ENCODE assay signal across 5 cellular contexts in genomic region chr7:44870780-44871179, GRCh38. TPM values are rescaled to one million over a fixed set of nuclear protein-coding genes. Genes with fewer than 3 reads are reported as not detected.
DNase-seq lines count a peak whose midpoint lies in the region; ATAC-seq, FAIRE-seq and TF ChIP-seq lines count a peak whose summit lies in the region.
"Not testable (repeated sequence)": the region's sequence is repeated elsewhere in the genome, so short reads cannot be mapped to it uniquely, and the experiment has no call there.

No MANE protein-coding gene starts in this region.

- H3K4me3 ChIP-seq in A549; DND-41 (ENCODE audit: low read depth in 1 of 2, low read length in 2 of 2); kidney (ENCODE audit: low read length in 2 of 2): not testable (repeated sequence)

- TF ChIP-seq POLR2A in A549 (IDR thresholded peaks at IDR 0.05; ENCODE audit: low read length): not testable (repeated sequence)

- peaks cover 25% of the 10 kb centered on the region for H3K4me1 ChIP-seq in A549
- not testable (repeated sequence) for H3K4me1 ChIP-seq in DND-41 (ENCODE audit: insufficient read depth, low read length); kidney (ENCODE audit: control insufficient read depth in 1 of 2, insufficient read depth in 1 of 2, low read depth in 1 of 2, low read length in 2 of 2)

- TF ChIP-seq EP300 in A549 (IDR thresholded peaks at IDR 0.05): not testable (repeated sequence)

- not testable (repeated sequence) for H3K4me3 Mint-ChIP-seq in T-helper 17 cell

- CTCF ChIA-PET in A549 (lab: Yijun Ruan, JAX): not testable (repeated sequence)

- POLR2A ChIA-PET in A549 (lab: Yijun Ruan, JAX): not testable (repeated sequence)

- not testable (repeated sequence) for H3K27me3 ChIP-seq in DND-41 (ENCODE audit: insufficient read depth, low read length, poor library complexity)

- H3K79me2 ChIP-seq in DND-41 (ENCODE audit: insufficient read depth, low read length): not testable (repeated sequence)

- intact Hi-C loops in kidney (cut with DNase I): not testable (repeated sequence)

- TF ChIP-seq CTCF in A549 (IDR thresholded peaks at IDR 0.05); DND-41 (IDR thresholded peaks at IDR 0.05; ENCODE audit: borderline replicate concordance, extremely low read depth, low read length, poor library complexity, severe bottlenecking); kidney (IDR thresholded peaks at IDR 0.05; ENCODE audit: borderline replicate concordance, extremely low read depth, insufficient read depth): not testable (repeated sequence)

- not testable (repeated sequence) for H3K9ac ChIP-seq in DND-41 (ENCODE audit: low read depth, low read length); kidney (ENCODE audit: low read length in 2 of 2)

- H3K36me3 ChIP-seq in DND-41 (ENCODE audit: insufficient read depth, low read length); kidney (ENCODE audit: control insufficient read depth in 1 of 2, insufficient read depth in 2 of 2, low read length in 2 of 2): not testable (repeated sequence)

- ATAC-seq in A549; DND-41 (ENCODE audit: insufficient read depth, low read depth); T-helper 17 cell: not testable (repeated sequence)

- peak overlapping the region; percentile 3 for H3K27ac Mint-ChIP-seq in T-helper 17 cell

- 90% methylated on average over 14 of the region's 29 CpGs for WGBS in A549 (ENCODE audit: missing lambda C conversion rate)

- not testable (repeated sequence) for H4K20me1 ChIP-seq in DND-41 (ENCODE audit: insufficient read depth, low read length)

- H3K9me3 ChIP-seq in A549; DND-41 (ENCODE audit: insufficient read depth, low read length, severe bottlenecking); T-helper 17 cell (ENCODE audit: control insufficient read depth, low read length, poor library complexity, severe bottlenecking); kidney (ENCODE audit: control insufficient read depth in 1 of 2, low read length in 2 of 2): not testable (repeated sequence)

- DNase-seq in A549 (ENCODE audit: low read depth in 1 of 2, low spot score in 1 of 2); T-helper 17 cell: not testable (repeated sequence)
- DNase-seq in DND-41 (peak; percentile 28), kidney (peak; percentile 62)
- DNase-seq in activated CD8-positive, alpha-beta memory T cell treated with anti-CD3 and anti-CD28 coated beads, Interleukin-2, amount 50 U/mL, for 48 hours: peak; percentile 39

- not testable (repeated sequence) for H3K4me2 ChIP-seq in A549; DND-41 (ENCODE audit: insufficient read depth, low read length)

- H2AFZ ChIP-seq in DND-41 (ENCODE audit: low read depth, low read length): not testable (repeated sequence)

- not testable (repeated sequence) for FAIRE-seq in A549 (lab: Jason Lieb, UNC); kidney (lab: Jason Lieb, UNC)

- H3K4me1 Mint-ChIP-seq in T-helper 17 cell: not testable (repeated sequence)

- TF ChIP-seq RAD21 in A549 (conservative IDR thresholded peaks at IDR 0.05 in 1 of 2, IDR thresholded peaks at IDR 0.05 in 1 of 2): not testable (repeated sequence)

- H3K36me3 Mint-ChIP-seq in T-helper 17 cell (ENCODE audit: low read depth): not testable (repeated sequence)

- H3K27ac ChIP-seq in A549: peak overlapping the region; percentile 31 to 36; a peak in 1 of 6 replicates
- H3K27ac ChIP-seq in DND-41 (ENCODE audit: low read length); kidney (ENCODE audit: low read depth in 2 of 2, low read length in 2 of 2): not testable (repeated sequence)

- not testable (repeated sequence) for H3K27me3 Mint-ChIP-seq in T-helper 17 cell

RNA-seq across cellular contexts. Expression of gene PURB, which starts 14.6 kb away (rescaled TPM):
- polyA plus RNA-seq in A549 (2011; rRNA removed): 5.7 and 6.4 TPM in 2 replicates
- 2.2 and 2.9 TPM in 2 replicates for polyA plus RNA-seq in A549 (2012; cell fraction: cytosol; rRNA removed)
- 1.3 and 1.7 TPM in 2 replicates for polyA plus RNA-seq in A549 (2012; cell fraction: nucleus; rRNA removed)
- 10.0 to 11.6 TPM (median 10.4 TPM) in 3 replicates for polyA plus RNA-seq in A549 (2017; fragmentation: RNase III; extraction: RNeasy Plus Mini Kit Qiagen cat#74134 plus additional on column Dnase treatment)
- 3.5 and 3.6 TPM in 2 replicates for polyA minus RNA-seq in A549 (2011; rRNA and poly(A)+ RNA removed)
- total RNA-seq in T-helper 17 cell: 10 to 100 TPM; 21.4 to 27.6 TPM
- total RNA-seq in kidney: 25.3 TPM
- 7.7 TPM for polyA plus RNA-seq in kidney (ENCODE audit: insufficient read depth, low read depth, low replicate concordance)

RNA-seq across cellular contexts. Expression of gene H2AZ2, which starts 22.9 kb away (rescaled TPM):
- polyA plus RNA-seq in A549 (2011; rRNA removed) (239 and 262 TPM in 2 replicates), A549 (2017; fragmentation: RNase III; extraction: RNeasy Plus Mini Kit Qiagen cat#74134 plus additional on column Dnase treatment) (236 to 244 TPM (median 241 TPM) in 3 replicates), kidney (ENCODE audit: insufficient read depth, low read depth, low replicate concordance) (121 TPM)
- polyA plus RNA-seq in A549 (2012; cell fraction: cytosol; rRNA removed): 402 and 450 TPM in 2 replicates
- polyA plus RNA-seq in A549 (2012; cell fraction: nucleus; rRNA removed): 123 and 134 TPM in 2 replicates
- 117 and 130 TPM in 2 replicates for polyA minus RNA-seq in A549 (2011; rRNA and poly(A)+ RNA removed)
- total RNA-seq in T-helper 17 cell (100 to 1,000 TPM; 173 to 185 TPM), kidney (140 TPM)
